In genomic region chr3:170910542-170910941, GRCh38 we compare ENCODE assay signal across 1 cellular context.
TF ChIP-seq lines count a peak whose summit lies in the region.

No MANE protein-coding gene starts in this region.

TF ChIP-seq in GM23338, 12 proteins besides CTCF, POLR2A, EP300 and RAD21:
- no peak for TF ChIP-seq REST (IDR thresholded peaks at IDR 0.05; ENCODE audit: unreplicated experiment)
- no peak for TF ChIP-seq STAT1 (IDR thresholded peaks at IDR 0.05; ENCODE audit: unreplicated experiment)
- no peak for TF ChIP-seq ZNF114 (CRISPR knock-in tag; IDR thresholded peaks at IDR 0.05)
- no peak for TF ChIP-seq POLR2AphosphoS5 (IDR thresholded peaks at IDR 0.05; ENCODE audit: low read depth)
- no peak for TF ChIP-seq CREB1 (CRISPR knock-in tag; IDR thresholded peaks at IDR 0.05; ENCODE audit: low read depth)
- no peak for TF ChIP-seq EZH2phosphoT487 (IDR thresholded peaks at IDR 0.05; ENCODE audit: unreplicated experiment)
- TF ChIP-seq EZH2 (IDR thresholded peaks at IDR 0.05; ENCODE audit: low read depth, unreplicated experiment): no peak
- TF ChIP-seq ETS1 (IDR thresholded peaks at IDR 0.05): no peak
